ENCODE assay signal across 1 cellular context in the genomic region with DNA sequence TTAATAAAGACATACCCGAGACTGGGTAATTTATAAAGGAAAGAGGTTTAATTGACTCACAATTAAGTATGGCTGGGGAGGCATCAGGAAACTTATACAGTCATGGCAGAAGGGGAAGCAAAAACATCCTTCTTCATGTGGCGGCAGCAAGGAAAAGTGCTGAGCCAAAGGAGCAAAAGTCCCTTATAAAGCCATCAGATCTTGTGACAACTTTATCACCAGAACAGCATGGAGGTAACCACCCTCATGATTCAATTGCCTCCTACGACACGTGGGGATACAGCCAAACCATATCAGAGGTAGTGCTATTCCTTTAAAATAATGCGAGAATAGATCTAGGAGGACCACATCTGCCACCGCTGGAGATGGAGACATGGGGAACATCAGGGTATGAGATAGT.
TF ChIP-seq lines count a peak whose summit lies in the region.

No MANE protein-coding gene starts in this region.

TF ChIP-seq in WTC11, 78 proteins besides CTCF, POLR2A, EP300 and RAD21:
- TF ChIP-seq CREB1 (CRISPR knock-in tag; IDR thresholded peaks at IDR 0.05) (no peak), FOXP4 (CRISPR knock-in tag; IDR thresholded peaks at IDR 0.05) (no peak), PRRX2 (CRISPR knock-in tag; IDR thresholded peaks at IDR 0.05) (no peak), TEAD4 (CRISPR knock-in tag; IDR thresholded peaks at IDR 0.05) (no peak), ZNF317 (CRISPR knock-in tag; IDR thresholded peaks at IDR 0.05; ENCODE audit: borderline replicate concordance, low read depth) (no peak), ZNF232 (CRISPR knock-in tag; IDR thresholded peaks at IDR 0.05) (no peak), OVOL2 (CRISPR knock-in tag; IDR thresholded peaks at IDR 0.05; ENCODE audit: borderline replicate concordance) (no peak)
- TF ChIP-seq, protein P1, sequence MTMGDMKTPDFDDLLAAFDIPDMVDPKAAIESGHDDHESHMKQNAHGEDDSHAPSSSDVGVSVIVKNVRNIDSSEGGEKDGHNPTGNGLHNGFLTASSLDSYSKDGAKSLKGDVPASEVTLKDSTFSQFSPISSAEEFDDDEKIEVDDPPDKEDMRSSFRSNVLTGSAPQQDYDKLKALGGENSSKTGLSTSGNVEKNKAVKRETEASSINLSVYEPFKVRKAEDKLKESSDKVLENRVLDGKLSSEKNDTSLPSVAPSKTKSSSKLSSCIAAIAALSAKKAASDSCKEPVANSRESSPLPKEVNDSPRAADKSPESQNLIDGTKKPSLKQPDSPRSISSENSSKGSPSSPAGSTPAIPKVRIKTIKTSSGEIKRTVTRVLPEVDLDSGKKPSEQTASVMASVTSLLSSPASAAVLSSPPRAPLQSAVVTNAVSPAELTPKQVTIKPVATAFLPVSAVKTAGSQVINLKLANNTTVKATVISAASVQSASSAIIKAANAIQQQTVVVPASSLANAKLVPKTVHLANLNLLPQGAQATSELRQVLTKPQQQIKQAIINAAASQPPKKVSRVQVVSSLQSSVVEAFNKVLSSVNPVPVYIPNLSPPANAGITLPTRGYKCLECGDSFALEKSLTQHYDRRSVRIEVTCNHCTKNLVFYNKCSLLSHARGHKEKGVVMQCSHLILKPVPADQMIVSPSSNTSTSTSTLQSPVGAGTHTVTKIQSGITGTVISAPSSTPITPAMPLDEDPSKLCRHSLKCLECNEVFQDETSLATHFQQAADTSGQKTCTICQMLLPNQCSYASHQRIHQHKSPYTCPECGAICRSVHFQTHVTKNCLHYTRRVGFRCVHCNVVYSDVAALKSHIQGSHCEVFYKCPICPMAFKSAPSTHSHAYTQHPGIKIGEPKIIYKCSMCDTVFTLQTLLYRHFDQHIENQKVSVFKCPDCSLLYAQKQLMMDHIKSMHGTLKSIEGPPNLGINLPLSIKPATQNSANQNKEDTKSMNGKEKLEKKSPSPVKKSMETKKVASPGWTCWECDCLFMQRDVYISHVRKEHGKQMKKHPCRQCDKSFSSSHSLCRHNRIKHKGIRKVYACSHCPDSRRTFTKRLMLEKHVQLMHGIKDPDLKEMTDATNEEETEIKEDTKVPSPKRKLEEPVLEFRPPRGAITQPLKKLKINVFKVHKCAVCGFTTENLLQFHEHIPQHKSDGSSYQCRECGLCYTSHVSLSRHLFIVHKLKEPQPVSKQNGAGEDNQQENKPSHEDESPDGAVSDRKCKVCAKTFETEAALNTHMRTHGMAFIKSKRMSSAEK (CRISPR knock-in tag; IDR thresholded peaks at IDR 0.05; ENCODE audit: borderline replicate concordance): no peak
